ENCODE assay signal across 1 cellular context in the genomic region with DNA sequence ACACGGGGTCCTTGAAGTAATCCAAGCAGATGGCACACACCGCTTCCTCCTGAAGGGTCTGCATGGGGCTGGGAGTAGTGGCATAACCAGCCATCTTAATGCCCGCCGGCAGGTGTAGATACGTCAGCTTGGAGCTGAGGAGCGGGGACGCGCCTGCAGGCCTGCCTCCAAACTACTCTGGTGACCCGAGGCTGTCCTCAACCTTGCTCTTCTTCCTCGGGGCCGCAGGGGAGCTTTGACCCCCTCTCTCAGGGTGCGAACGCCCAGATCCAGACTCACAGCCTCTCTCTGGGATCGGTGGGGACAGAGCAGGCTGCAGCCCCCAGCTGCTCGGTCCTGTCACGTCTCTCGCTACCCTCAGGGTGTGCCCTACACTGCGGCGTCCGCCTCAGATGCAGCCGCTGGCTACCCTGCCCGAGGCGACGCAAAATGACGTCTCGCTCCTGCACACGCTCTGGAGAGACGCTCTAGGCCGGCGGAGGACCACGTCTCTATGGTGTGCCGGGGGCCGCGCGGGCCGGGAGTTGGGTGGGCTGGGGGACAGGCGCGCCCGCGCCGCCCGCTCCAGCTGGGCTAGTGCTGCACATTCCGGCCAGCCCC.
A peak's percentile ranks its signal among the peaks of the same experiment; 100 is the strongest.
TF ChIP-seq lines count a peak whose summit lies in the region.

A gene (minus strand): TSS at position 424 of the 600 bp plus-strand sequence. CDS start 330 bp downstream, at position 94.

TF ChIP-seq in HepG2, 621 proteins besides CTCF, POLR2A, EP300 and RAD21 (continued from another document and continues in another):
- TF ChIP-seq, protein P1, sequence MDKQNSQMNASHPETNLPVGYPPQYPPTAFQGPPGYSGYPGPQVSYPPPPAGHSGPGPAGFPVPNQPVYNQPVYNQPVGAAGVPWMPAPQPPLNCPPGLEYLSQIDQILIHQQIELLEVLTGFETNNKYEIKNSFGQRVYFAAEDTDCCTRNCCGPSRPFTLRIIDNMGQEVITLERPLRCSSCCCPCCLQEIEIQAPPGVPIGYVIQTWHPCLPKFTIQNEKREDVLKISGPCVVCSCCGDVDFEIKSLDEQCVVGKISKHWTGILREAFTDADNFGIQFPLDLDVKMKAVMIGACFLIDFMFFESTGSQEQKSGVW (CRISPR knock-in tag; IDR thresholded peaks at IDR 0.05; ENCODE audit: borderline replicate concordance), result no peak
- TF ChIP-seq ZNF138 (CRISPR knock-in tag; IDR thresholded peaks at IDR 0.05; ENCODE audit: low read depth), result peak; percentile 94
- TF ChIP-seq, protein P2, sequence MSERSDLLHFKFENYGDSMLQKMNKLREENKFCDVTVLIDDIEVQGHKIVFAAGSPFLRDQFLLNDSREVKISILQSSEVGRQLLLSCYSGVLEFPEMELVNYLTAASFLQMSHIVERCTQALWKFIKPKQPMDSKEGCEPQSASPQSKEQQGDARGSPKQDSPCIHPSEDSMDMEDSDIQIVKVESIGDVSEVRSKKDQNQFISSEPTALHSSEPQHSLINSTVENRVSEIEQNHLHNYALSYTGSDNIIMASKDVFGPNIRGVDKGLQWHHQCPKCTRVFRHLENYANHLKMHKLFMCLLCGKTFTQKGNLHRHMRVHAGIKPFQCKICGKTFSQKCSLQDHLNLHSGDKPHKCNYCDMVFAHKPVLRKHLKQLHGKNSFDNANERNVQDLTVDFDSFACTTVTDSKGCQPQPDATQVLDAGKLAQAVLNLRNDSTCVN (CRISPR knock-in tag; IDR thresholded peaks at IDR 0.05; ENCODE audit: borderline replicate concordance), result peak; percentile 83; the same call in 1 of the 2 replicates
- TF ChIP-seq NFYC (CRISPR knock-in tag; IDR thresholded peaks at IDR 0.05), result peak; percentile 53
- TF ChIP-seq, protein P3, sequence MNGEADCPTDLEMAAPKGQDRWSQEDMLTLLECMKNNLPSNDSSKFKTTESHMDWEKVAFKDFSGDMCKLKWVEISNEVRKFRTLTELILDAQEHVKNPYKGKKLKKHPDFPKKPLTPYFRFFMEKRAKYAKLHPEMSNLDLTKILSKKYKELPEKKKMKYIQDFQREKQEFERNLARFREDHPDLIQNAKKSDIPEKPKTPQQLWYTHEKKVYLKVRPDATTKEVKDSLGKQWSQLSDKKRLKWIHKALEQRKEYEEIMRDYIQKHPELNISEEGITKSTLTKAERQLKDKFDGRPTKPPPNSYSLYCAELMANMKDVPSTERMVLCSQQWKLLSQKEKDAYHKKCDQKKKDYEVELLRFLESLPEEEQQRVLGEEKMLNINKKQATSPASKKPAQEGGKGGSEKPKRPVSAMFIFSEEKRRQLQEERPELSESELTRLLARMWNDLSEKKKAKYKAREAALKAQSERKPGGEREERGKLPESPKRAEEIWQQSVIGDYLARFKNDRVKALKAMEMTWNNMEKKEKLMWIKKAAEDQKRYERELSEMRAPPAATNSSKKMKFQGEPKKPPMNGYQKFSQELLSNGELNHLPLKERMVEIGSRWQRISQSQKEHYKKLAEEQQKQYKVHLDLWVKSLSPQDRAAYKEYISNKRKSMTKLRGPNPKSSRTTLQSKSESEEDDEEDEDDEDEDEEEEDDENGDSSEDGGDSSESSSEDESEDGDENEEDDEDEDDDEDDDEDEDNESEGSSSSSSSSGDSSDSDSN (CRISPR knock-in tag; IDR thresholded peaks at IDR 0.05), result peak; percentile 87; the same call in 1 of the 2 replicates
- peak; percentile 48; the same call in 1 of the 2 replicates for TF ChIP-seq HCFC1 (IDR thresholded peaks at IDR 0.05; ENCODE audit: low read depth, low read length)
- peak; percentile 88; the same call in 2 of the 3 replicates for TF ChIP-seq MXI1 (IDR thresholded peaks at IDR 0.05; ENCODE audit: borderline replicate concordance, low read depth, low read length)
- TF ChIP-seq, protein P4, sequence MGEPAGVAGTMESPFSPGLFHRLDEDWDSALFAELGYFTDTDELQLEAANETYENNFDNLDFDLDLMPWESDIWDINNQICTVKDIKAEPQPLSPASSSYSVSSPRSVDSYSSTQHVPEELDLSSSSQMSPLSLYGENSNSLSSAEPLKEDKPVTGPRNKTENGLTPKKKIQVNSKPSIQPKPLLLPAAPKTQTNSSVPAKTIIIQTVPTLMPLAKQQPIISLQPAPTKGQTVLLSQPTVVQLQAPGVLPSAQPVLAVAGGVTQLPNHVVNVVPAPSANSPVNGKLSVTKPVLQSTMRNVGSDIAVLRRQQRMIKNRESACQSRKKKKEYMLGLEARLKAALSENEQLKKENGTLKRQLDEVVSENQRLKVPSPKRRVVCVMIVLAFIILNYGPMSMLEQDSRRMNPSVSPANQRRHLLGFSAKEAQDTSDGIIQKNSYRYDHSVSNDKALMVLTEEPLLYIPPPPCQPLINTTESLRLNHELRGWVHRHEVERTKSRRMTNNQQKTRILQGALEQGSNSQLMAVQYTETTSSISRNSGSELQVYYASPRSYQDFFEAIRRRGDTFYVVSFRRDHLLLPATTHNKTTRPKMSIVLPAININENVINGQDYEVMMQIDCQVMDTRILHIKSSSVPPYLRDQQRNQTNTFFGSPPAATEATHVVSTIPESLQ (CRISPR knock-in tag; conservative IDR thresholded peaks at IDR 0.05), result no peak
- peak; percentile 52; the same call in 1 of the 2 replicates for TF ChIP-seq STAT5B (CRISPR knock-in tag; IDR thresholded peaks at IDR 0.05)
- no peak for TF ChIP-seq RFXANK (CRISPR knock-in tag; IDR thresholded peaks at IDR 0.05)
- TF ChIP-seq RXRA (CRISPR knock-in tag; IDR thresholded peaks at IDR 0.05), result peak; percentile 70; the same call in 1 of the 2 replicates
- peak; percentile 76 for TF ChIP-seq FOSL2 (CRISPR knock-in tag; IDR thresholded peaks at IDR 0.05)
- TF ChIP-seq KAT8 (CRISPR knock-in tag; IDR thresholded peaks at IDR 0.05), result peak; percentile 96
- peak; percentile 51 for TF ChIP-seq GATAD2A (CRISPR knock-in tag; IDR thresholded peaks at IDR 0.05)
- peak; percentile 68 for TF ChIP-seq SP4 (CRISPR knock-in tag; IDR thresholded peaks at IDR 0.05)
- no peak for TF ChIP-seq MTA1 (CRISPR knock-in tag; IDR thresholded peaks at IDR 0.05; ENCODE audit: borderline replicate concordance)
- peak; percentile 84; the same call in 1 of the 2 replicates for TF ChIP-seq ZFP1 (CRISPR knock-in tag; IDR thresholded peaks at IDR 0.05)
- peak; percentile 52; the same call in 1 of the 2 replicates for TF ChIP-seq IRX3 (CRISPR knock-in tag; IDR thresholded peaks at IDR 0.05; ENCODE audit: borderline replicate concordance, low read depth)
- TF ChIP-seq, protein P5, sequence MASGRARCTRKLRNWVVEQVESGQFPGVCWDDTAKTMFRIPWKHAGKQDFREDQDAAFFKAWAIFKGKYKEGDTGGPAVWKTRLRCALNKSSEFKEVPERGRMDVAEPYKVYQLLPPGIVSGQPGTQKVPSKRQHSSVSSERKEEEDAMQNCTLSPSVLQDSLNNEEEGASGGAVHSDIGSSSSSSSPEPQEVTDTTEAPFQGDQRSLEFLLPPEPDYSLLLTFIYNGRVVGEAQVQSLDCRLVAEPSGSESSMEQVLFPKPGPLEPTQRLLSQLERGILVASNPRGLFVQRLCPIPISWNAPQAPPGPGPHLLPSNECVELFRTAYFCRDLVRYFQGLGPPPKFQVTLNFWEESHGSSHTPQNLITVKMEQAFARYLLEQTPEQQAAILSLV (CRISPR knock-in tag; IDR thresholded peaks at IDR 0.05; ENCODE audit: borderline replicate concordance), result peak; percentile 95
- TF ChIP-seq, protein P6, sequence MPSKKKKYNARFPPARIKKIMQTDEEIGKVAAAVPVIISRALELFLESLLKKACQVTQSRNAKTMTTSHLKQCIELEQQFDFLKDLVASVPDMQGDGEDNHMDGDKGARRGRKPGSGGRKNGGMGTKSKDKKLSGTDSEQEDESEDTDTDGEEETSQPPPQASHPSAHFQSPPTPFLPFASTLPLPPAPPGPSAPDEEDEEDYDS (CRISPR knock-in tag; IDR thresholded peaks at IDR 0.05), result peak; percentile 90
- TF ChIP-seq, protein P7, sequence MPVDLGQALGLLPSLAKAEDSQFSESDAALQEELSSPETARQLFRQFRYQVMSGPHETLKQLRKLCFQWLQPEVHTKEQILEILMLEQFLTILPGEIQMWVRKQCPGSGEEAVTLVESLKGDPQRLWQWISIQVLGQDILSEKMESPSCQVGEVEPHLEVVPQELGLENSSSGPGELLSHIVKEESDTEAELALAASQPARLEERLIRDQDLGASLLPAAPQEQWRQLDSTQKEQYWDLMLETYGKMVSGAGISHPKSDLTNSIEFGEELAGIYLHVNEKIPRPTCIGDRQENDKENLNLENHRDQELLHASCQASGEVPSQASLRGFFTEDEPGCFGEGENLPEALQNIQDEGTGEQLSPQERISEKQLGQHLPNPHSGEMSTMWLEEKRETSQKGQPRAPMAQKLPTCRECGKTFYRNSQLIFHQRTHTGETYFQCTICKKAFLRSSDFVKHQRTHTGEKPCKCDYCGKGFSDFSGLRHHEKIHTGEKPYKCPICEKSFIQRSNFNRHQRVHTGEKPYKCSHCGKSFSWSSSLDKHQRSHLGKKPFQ (CRISPR knock-in tag; IDR thresholded peaks at IDR 0.05; ENCODE audit: insufficient replicate concordance), result peak; percentile 64
- TF ChIP-seq ISL2 (CRISPR knock-in tag; IDR thresholded peaks at IDR 0.05), result no peak; the same call in 1 of the 2 replicates
- no peak for TF ChIP-seq ZNF317 (CRISPR knock-in tag; IDR thresholded peaks at IDR 0.05)
- peak; percentile 68; the same call in 1 of the 2 replicates for TF ChIP-seq ZMYM4 (CRISPR knock-in tag; IDR thresholded peaks at IDR 0.05)
- TF ChIP-seq NFKBIZ (CRISPR knock-in tag; IDR thresholded peaks at IDR 0.05), result 0 out of 2 replicates have a peak, but pooled peaks have one; percentile 29
- peak; percentile 30; the same call in 1 of the 2 replicates for TF ChIP-seq ZNF670 (CRISPR knock-in tag; IDR thresholded peaks at IDR 0.05; ENCODE audit: borderline replicate concordance)
- TF ChIP-seq SRY (CRISPR knock-in tag; IDR thresholded peaks at IDR 0.05), result no peak; the same call in 1 of the 2 replicates
- peak; percentile 14; the same call in 1 of the 2 replicates for TF ChIP-seq BORCS8-MEF2B (CRISPR knock-in tag; IDR thresholded peaks at IDR 0.05)
- TF ChIP-seq, protein P8, sequence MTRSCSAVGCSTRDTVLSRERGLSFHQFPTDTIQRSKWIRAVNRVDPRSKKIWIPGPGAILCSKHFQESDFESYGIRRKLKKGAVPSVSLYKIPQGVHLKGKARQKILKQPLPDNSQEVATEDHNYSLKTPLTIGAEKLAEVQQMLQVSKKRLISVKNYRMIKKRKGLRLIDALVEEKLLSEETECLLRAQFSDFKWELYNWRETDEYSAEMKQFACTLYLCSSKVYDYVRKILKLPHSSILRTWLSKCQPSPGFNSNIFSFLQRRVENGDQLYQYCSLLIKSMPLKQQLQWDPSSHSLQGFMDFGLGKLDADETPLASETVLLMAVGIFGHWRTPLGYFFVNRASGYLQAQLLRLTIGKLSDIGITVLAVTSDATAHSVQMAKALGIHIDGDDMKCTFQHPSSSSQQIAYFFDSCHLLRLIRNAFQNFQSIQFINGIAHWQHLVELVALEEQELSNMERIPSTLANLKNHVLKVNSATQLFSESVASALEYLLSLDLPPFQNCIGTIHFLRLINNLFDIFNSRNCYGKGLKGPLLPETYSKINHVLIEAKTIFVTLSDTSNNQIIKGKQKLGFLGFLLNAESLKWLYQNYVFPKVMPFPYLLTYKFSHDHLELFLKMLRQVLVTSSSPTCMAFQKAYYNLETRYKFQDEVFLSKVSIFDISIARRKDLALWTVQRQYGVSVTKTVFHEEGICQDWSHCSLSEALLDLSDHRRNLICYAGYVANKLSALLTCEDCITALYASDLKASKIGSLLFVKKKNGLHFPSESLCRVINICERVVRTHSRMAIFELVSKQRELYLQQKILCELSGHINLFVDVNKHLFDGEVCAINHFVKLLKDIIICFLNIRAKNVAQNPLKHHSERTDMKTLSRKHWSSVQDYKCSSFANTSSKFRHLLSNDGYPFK (CRISPR knock-in tag; IDR thresholded peaks at IDR 0.05; ENCODE audit: borderline replicate concordance), result peak; percentile 82
- no peak for TF ChIP-seq ZNF678 (CRISPR knock-in tag; IDR thresholded peaks at IDR 0.05)
- TF ChIP-seq FOXP1 (IDR thresholded peaks at IDR 0.05), result no peak
- peak; percentile 52 for TF ChIP-seq FOXP1 (CRISPR knock-in tag; IDR thresholded peaks at IDR 0.05)
- no peak for TF ChIP-seq ZNF557 (CRISPR knock-in tag; IDR thresholded peaks at IDR 0.05)
- TF ChIP-seq NR2F1 (CRISPR knock-in tag; IDR thresholded peaks at IDR 0.05), result no peak
- peak; percentile 37 for TF ChIP-seq ATF7 (IDR thresholded peaks at IDR 0.05)
- TF ChIP-seq ATF7 (CRISPR knock-in tag; IDR thresholded peaks at IDR 0.05), result peak; percentile 24; the same call in 1 of the 2 replicates
- peak; percentile 96 for TF ChIP-seq ZNF788 (CRISPR knock-in tag; IDR thresholded peaks at IDR 0.05; ENCODE audit: borderline replicate concordance)
- 0 out of 2 replicates have a peak, but pooled peaks have one; percentile 70 for TF ChIP-seq DNMT3B (CRISPR knock-in tag; conservative IDR thresholded peaks at IDR 0.05)
- no peak for TF ChIP-seq ZNF17 (CRISPR knock-in tag; IDR thresholded peaks at IDR 0.05)
- peak; percentile 85; the same call in 1 of the 2 replicates for TF ChIP-seq KLF11 (CRISPR knock-in tag; IDR thresholded peaks at IDR 0.05)
- TF ChIP-seq, protein P9, sequence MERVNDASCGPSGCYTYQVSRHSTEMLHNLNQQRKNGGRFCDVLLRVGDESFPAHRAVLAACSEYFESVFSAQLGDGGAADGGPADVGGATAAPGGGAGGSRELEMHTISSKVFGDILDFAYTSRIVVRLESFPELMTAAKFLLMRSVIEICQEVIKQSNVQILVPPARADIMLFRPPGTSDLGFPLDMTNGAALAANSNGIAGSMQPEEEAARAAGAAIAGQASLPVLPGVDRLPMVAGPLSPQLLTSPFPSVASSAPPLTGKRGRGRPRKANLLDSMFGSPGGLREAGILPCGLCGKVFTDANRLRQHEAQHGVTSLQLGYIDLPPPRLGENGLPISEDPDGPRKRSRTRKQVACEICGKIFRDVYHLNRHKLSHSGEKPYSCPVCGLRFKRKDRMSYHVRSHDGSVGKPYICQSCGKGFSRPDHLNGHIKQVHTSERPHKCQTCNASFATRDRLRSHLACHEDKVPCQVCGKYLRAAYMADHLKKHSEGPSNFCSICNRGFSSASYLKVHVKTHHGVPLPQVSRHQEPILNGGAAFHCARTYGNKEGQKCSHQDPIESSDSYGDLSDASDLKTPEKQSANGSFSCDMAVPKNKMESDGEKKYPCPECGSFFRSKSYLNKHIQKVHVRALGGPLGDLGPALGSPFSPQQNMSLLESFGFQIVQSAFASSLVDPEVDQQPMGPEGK (CRISPR knock-in tag; IDR thresholded peaks at IDR 0.05), result peak; percentile 86
- no peak for TF ChIP-seq SMC3 (IDR thresholded peaks at IDR 0.05; ENCODE audit: low read length)
- TF ChIP-seq CENPT (CRISPR knock-in tag; IDR thresholded peaks at IDR 0.05; ENCODE audit: low read depth), result 0 out of 2 replicates have a peak, but pooled peaks have one; percentile 24
- TF ChIP-seq ZNF850 (CRISPR knock-in tag; conservative IDR thresholded peaks at IDR 0.05), result no peak
- 0 out of 2 replicates have a peak, but pooled peaks have one; percentile 62 for TF ChIP-seq ZNF841 (CRISPR knock-in tag; IDR thresholded peaks at IDR 0.05; ENCODE audit: borderline replicate concordance)
- no peak for TF ChIP-seq ZNF235 (CRISPR knock-in tag; IDR thresholded peaks at IDR 0.05; ENCODE audit: borderline replicate concordance)
- peak; percentile 96 for TF ChIP-seq ATF1 (CRISPR knock-in tag; IDR thresholded peaks at IDR 0.05)
- TF ChIP-seq ZNF747 (CRISPR knock-in tag; IDR thresholded peaks at IDR 0.05; ENCODE audit: borderline replicate concordance), result 0 out of 2 replicates have a peak, but pooled peaks have one; percentile 55
